In genomic region chr3:155664922-155665695, GRCh38 we compare ENCODE assay signal across 1 cellular context.
TF ChIP-seq lines count a peak whose summit lies in the region.

No MANE protein-coding gene starts in this region.

TF ChIP-seq in GM23338, 12 proteins besides CTCF, POLR2A, EP300 and RAD21 (continued from another document):
- TF ChIP-seq REST (IDR thresholded peaks at IDR 0.05; ENCODE audit: unreplicated experiment) (no peak), ZNF462 (CRISPR knock-in tag; IDR thresholded peaks at IDR 0.05) (no peak), JUNB (IDR thresholded peaks at IDR 0.05; ENCODE audit: unreplicated experiment) (no peak), NANOG (IDR thresholded peaks at IDR 0.05; ENCODE audit: borderline replicate concordance) (no peak), POLR2AphosphoS5 (IDR thresholded peaks at IDR 0.05; ENCODE audit: low read depth) (no peak), CREB1 (CRISPR knock-in tag; IDR thresholded peaks at IDR 0.05; ENCODE audit: low read depth) (no peak), ZNF114 (CRISPR knock-in tag; IDR thresholded peaks at IDR 0.05) (no peak), ETS1 (IDR thresholded peaks at IDR 0.05) (no peak), STAT1 (IDR thresholded peaks at IDR 0.05; ENCODE audit: unreplicated experiment) (no peak), EZH2 (IDR thresholded peaks at IDR 0.05; ENCODE audit: low read depth, unreplicated experiment) (no peak)
